In genomic region chr15:90930861-90931629, GRCh38 we compare ENCODE assay signal across 1 cellular context.
TF ChIP-seq lines count a peak whose summit lies in the region.

No MANE protein-coding gene starts in this region.

TF ChIP-seq in GM12891, 5 proteins besides CTCF, POLR2A, EP300 and RAD21:
- no peak for TF ChIP-seq POU2F2 (IDR thresholded peaks at IDR 0.05; ENCODE audit: low read depth, low read length)
- TF ChIP-seq PAX5 (IDR thresholded peaks at IDR 0.05; ENCODE audit: insufficient read depth, low read length, severe bottlenecking): no peak
- no peak for TF ChIP-seq SPI1 (IDR thresholded peaks at IDR 0.05; ENCODE audit: low read depth, low read length)
TF ChIP-seq in GM12891: peak in this region for 0.
